In genomic region chr1:50332941-50333594, GRCh38 we compare ENCODE assay signal across 8 cellular contexts.
DNase-seq lines count a peak whose midpoint lies in the region; TF ChIP-seq lines count a peak whose summit lies in the region.

No MANE protein-coding gene starts in this region.

- H3K27ac Mint-ChIP-seq in chondrocyte (ENCODE audit: unreplicated experiment) = no peak overlapping the region

- DNase-seq in GM12865 (ENCODE audit: low read depth) (peak; percentile 65), H4 (ENCODE audit: low spot score) (peak; percentile 39), Karpas-422 (peak; percentile 81), UCSD-AML1 (lab: John Stamatoyannopoulos, UW; ENCODE audit: unreplicated experiment) (peak; percentile 49), chondrocyte (ENCODE audit: low spot score) (no peak), left kidney (ENCODE audit: low read depth, low spot score) (peak; percentile 88), cortex of kidney (lab: John Stamatoyannopoulos, UW) (no peak)
- DNase-seq in stimulated activated CD4-positive, alpha-beta T cell treated with anti-CD3 and anti-CD28 coated beads, Interleukin-1b, Interleukin-23, amount 100 ng/mL, for 24 hours (ENCODE audit: low read depth in 4 of 4, low spot score in 1 of 4) = peak in 3 of 4 experiments; percentile 5 to 14 (median 12)

- H2AFZ ChIP-seq in Karpas-422 (ENCODE audit: low read length) = peak overlapping the region; percentile 55; the same call in 1 of the 2 replicates

- peak overlapping the region; percentile 53 for H3K4me3 ChIP-seq in GM12865 (ENCODE audit: low read depth, low read length)
- H3K4me3 ChIP-seq in Karpas-422 (ENCODE audit: low read length) = peak overlapping the region; percentile 56; the same call in 1 of the 2 replicates

- H3K4me2 ChIP-seq in Karpas-422 (ENCODE audit: low read depth, low read length, poor library complexity, severe bottlenecking) = peak overlapping the region; percentile 65

- no peaks in the 10 kb centered on the region for H3K9me3 ChIP-seq in Karpas-422 (ENCODE audit: low read length)

- peak overlapping the region; percentile 46 for H3K4me3 Mint-ChIP-seq in chondrocyte (ENCODE audit: unreplicated experiment)

- no peaks in the 10 kb centered on the region for H3K9me2 ChIP-seq in Karpas-422 (replicated peaks; ENCODE audit: insufficient read depth, low read length)

- H3K27ac ChIP-seq in Karpas-422 (ENCODE audit: low read length) = no peak overlapping the region

- H3K9me3 Mint-ChIP-seq in chondrocyte (ENCODE audit: low read depth) = no peaks in the 10 kb centered on the region

- TF ChIP-seq CTCF in GM12865 (IDR thresholded peaks at IDR 0.05; ENCODE audit: insufficient read depth, low read depth, low read length, missing control alignments) (peak; percentile 91), chondrocyte (IDR thresholded peaks at IDR 0.05) (peak; percentile 79)

- no peaks in the 10 kb centered on the region for H3K36me3 Mint-ChIP-seq in chondrocyte (ENCODE audit: low read depth)

- peak overlapping the region; percentile 25 for H3K9ac ChIP-seq in Karpas-422 (ENCODE audit: low read length)

- no peaks in the 10 kb centered on the region for H3K27me3 ChIP-seq in Karpas-422 (ENCODE audit: low read length)

- no peaks in the 10 kb centered on the region for H4K20me1 ChIP-seq in Karpas-422 (ENCODE audit: insufficient read depth, low read depth, low read length)

- peaks cover 7% of the 10 kb centered on the region for H3K4me1 Mint-ChIP-seq in chondrocyte (ENCODE audit: low read depth)

- no peaks in the 10 kb centered on the region for H3K36me3 ChIP-seq in Karpas-422 (ENCODE audit: insufficient read depth, low read length)

- peaks cover 56% of the 10 kb centered on the region for H3K27me3 Mint-ChIP-seq in chondrocyte (ENCODE audit: low read depth)

- H3K4me1 ChIP-seq in Karpas-422 (ENCODE audit: low read length) = peaks cover 5% of the 10 kb centered on the region

- no peaks in the 10 kb centered on the region for H3K79me2 ChIP-seq in Karpas-422 (ENCODE audit: low read length)

Comparison
In these comparisons a context has a peak if more than half of its experiments do, and no peak if none do; other contexts are left out.
1. DNase-seq: peak in GM12865 (single experiment), H4 (single experiment), Karpas-422 (single experiment), UCSD-AML1 (single experiment), left kidney (single experiment) and stimulated activated CD4-positive, alpha-beta T cell treated with anti-CD3 and anti-CD28 coated beads, Interleukin-1b, Interleukin-23, amount 100 ng/mL, for 24 hours (3 of 4); none in chondrocyte (single experiment) and cortex of kidney (single experiment).